ENCODE assay signal across 8 cellular contexts in the genomic region with DNA sequence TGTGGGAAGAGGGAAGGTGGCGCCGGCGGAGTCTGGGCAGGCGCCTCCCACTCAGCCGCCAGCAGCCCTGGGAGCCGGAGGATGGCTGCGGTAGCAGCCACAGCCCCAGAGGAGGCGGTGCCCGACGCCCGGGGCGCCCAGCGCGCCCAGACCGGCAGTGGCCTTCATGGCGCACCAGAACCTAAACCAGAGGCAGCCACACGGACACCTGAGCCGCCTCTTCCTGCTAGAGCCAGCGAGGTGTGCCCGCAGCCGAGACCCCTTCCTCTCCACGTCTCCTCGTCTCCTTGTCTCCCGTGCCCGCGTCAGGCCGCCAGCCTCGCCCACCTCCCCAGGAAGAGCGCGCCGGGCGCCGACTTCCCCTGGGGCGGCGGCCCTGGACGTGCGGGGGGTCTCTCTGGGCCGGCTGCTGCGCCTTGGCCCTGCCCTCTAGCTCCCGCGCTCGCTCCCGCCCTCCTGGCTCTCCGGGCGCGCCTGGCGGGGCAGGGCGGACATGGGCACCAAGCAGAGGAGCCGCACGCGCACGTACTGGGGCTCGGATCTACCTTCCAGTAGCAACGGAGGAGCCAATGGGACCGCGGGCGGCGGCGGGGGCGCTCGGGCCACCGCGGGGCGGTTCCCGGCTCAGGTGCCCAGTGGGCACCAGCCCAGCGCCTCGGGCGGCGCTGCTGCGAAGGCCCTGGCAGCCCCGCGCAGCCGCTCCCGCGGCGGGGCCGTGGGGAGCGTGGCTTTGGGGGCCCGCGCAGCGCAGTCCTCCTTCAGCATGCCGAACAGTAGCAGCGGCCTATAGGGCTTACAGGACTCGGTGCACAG. TPM values are rescaled to one million over a fixed set of nuclear protein-coding genes. Genes with fewer than 3 reads are reported as not detected.
DNase-seq lines count a peak whose midpoint lies in the region; ATAC-seq and TF ChIP-seq lines count a peak whose summit lies in the region.

No MANE protein-coding gene starts in this region.

- H3K4me2 ChIP-seq in hepatocyte, result peak overlapping the region; percentile 97

- peaks cover under 1% of the 10 kb centered on the region for H3K36me3 Mint-ChIP-seq in progenitor cell of endocrine pancreas (ENCODE audit: insufficient read depth)

- peak overlapping the region; percentile 97 for H2AFZ ChIP-seq in hepatocyte

- peaks cover 1% of the 10 kb centered on the region for H3K9me3 Mint-ChIP-seq in progenitor cell of endocrine pancreas (ENCODE audit: low read depth)

- no peaks in the 10 kb centered on the region for H3K4me1 ChIP-seq in hepatocyte (ENCODE audit: insufficient read depth)

- peak; percentile 12 to 19 for DNase-seq in stimulated activated CD4-positive, alpha-beta T cell treated with anti-CD3 and anti-CD28 coated beads, Interleukin-2, amount 100 ng/mL, for 48 hours
- no peak for DNase-seq in stimulated activated CD4-positive, alpha-beta T cell treated with anti-CD3 and anti-CD28 coated beads, Interleukin-4, amount 100 ng/mL, for 24 hours
- peak; percentile 50 for DNase-seq in NCI-H2196 (lab: John Stamatoyannopoulos, UW; ENCODE audit: unreplicated experiment)
- DNase-seq in hepatocyte (ENCODE audit: low spot score), result peak; percentile 80
- DNase-seq in progenitor cell of endocrine pancreas (ENCODE audit: low spot score, unreplicated experiment), result peak; percentile 48

- H3K27me3 ChIP-seq in hepatocyte, result peaks cover 21% of the 10 kb centered on the region

- H3K9me3 ChIP-seq in hepatocyte (ENCODE audit: low read depth), result no peaks in the 10 kb centered on the region

- no peaks in the 10 kb centered on the region for H3K4me1 Mint-ChIP-seq in progenitor cell of endocrine pancreas (ENCODE audit: low read depth)

- peak overlapping the region; percentile 84 for H3K4me3 ChIP-seq in hepatocyte

- no peaks in the 10 kb centered on the region for H3K36me3 ChIP-seq in hepatocyte (replicated peaks; ENCODE audit: insufficient read depth, low read depth)

- H3K27me3 Mint-ChIP-seq in progenitor cell of endocrine pancreas, result peaks cover 69% of the 10 kb centered on the region

- H3K4me3 Mint-ChIP-seq in progenitor cell of endocrine pancreas (ENCODE audit: low read depth), result peak overlapping the region; percentile 78

- H3K79me2 ChIP-seq in hepatocyte, result no peaks in the 10 kb centered on the region

- ATAC-seq in GM18520 (IDR thresholded peaks at IDR 0.05; ENCODE audit: unreplicated experiment) (no peak), HG02588 (IDR thresholded peaks at IDR 0.05; ENCODE audit: unreplicated experiment) (no peak)

- H3K27ac Mint-ChIP-seq in progenitor cell of endocrine pancreas, result no peak overlapping the region

- H3K27ac ChIP-seq in angular gyrus (ENCODE audit: low read depth, low read length), result peak overlapping the region; percentile 82
- peak overlapping the region; percentile 84 for H3K27ac ChIP-seq in hepatocyte

- H3K9me2 ChIP-seq in hepatocyte (replicated peaks; ENCODE audit: insufficient read depth), result no peaks in the 10 kb centered on the region

- 1% methylated on average over 45 of the region's 84 CpGs for WGBS in hepatocyte (ENCODE audit: low lambda C conversion rate, missing lambda C conversion rate)

- peak; percentile 5 for TF ChIP-seq CTCF in hepatocyte (IDR thresholded peaks at IDR 0.05; ENCODE audit: poor library complexity)
- TF ChIP-seq CTCF in progenitor cell of endocrine pancreas (IDR thresholded peaks at IDR 0.05; ENCODE audit: unreplicated experiment), result peak; percentile 26

- H4K20me1 ChIP-seq in hepatocyte (ENCODE audit: insufficient read depth, poor library complexity, severe bottlenecking), result no peaks in the 10 kb centered on the region

RNA-seq across cellular contexts. Expression of a gene that starts 33.0 kb away (rescaled TPM):
- total RNA-seq in hepatocyte (38.3 and 55.5 TPM in 2 replicates), progenitor cell of endocrine pancreas (0.29 and 0.40 TPM in 2 replicates)
- polyA plus RNA-seq in hepatocyte, result 207 and 233 TPM in 2 replicates

Comparison
In these comparisons a context has a peak if more than half of its experiments do, and no peak if none do; other contexts are left out.
1. RNA of a gene that starts 33.0 kb away (total RNA-seq): 38.3 to 55.5 TPM in hepatocyte; 0.29 to 0.40 TPM in progenitor cell of endocrine pancreas; every median in the first group is over 10 times any median in the second.